In genomic region chr6:6386010-6386409, GRCh38 we compare ENCODE assay signal across 23 cellular contexts.
DNase-seq lines count a peak whose midpoint lies in the region; TF ChIP-seq lines count a peak whose summit lies in the region.
"Had no signal": no experiment of that assay in that cellular context is flagged by ENCODE, and none has a peak within 500 bp of the region (broad histone marks: within the 10 kb centered on the region; RNA-seq: fewer than 3 reads in every experiment).

No MANE protein-coding gene starts in this region.

- TF ChIP-seq POLR2A in breast epithelium (IDR thresholded peaks at IDR 0.05), result no peak
- no peak for TF ChIP-seq POLR2A in testis (IDR thresholded peaks at IDR 0.05)

- 56% methylated on average over 3 of the region's 4 CpGs for WGBS in mesenchymal stem cell
- 83 to 85% methylated on average over 4 of the region's 4 CpGs for WGBS in testis, 2 donors

- no peak overlapping the region for H2BK120ac ChIP-seq in mesenchymal stem cell (ENCODE audit: low read depth, low read length)

- H2BK5ac ChIP-seq in mesenchymal stem cell (ENCODE audit: low read depth, low read length, poor library complexity, severe bottlenecking), result no peak overlapping the region

- no peak overlapping the region for H3K27ac Mint-ChIP-seq in MCF 10A (ENCODE audit: low read depth, unreplicated experiment)
- H3K27ac Mint-ChIP-seq: activated naive CD4-positive, alpha-beta T cell treated with anti-CD3 and anti-CD28 coated beads for 36 hours; HFFc6 had no signal

- no peak overlapping the region for H4K8ac ChIP-seq in mesenchymal stem cell (ENCODE audit: low read length)

- no peak overlapping the region for H3K4me2 ChIP-seq in mesenchymal stem cell (ENCODE audit: low read length, poor library complexity, severe bottlenecking)

- POLR2A ChIA-PET in MCF 10A (lab: Yijun Ruan, JAX), result interaction anchor here (0.7 kb wide), 1 partner anchor 9 kb away, joined by 3 read pairs; no protein-coding TSS in a partner anchor

- H3K9me3 ChIP-seq in breast epithelium (no peaks in the 10 kb centered on the region), mesenchymal stem cell (ENCODE audit: control insufficient read depth, low read length) (no peaks in the 10 kb centered on the region), testis (no peaks in the 10 kb centered on the region)
- H3K9me3 ChIP-seq: BE2C, pancreas had no signal

- H3K27ac ChIP-seq in breast epithelium (no peak overlapping the region), mesenchymal stem cell (ENCODE audit: low read length, poor library complexity, severe bottlenecking) (no peak overlapping the region), testis (no peak overlapping the region)
- H3K27ac ChIP-seq: 22Rv1, pancreas had no signal

- H3K4me3 ChIP-seq in breast epithelium, result no peak overlapping the region
- H3K4me3 ChIP-seq in astrocyte of the spinal cord (ENCODE audit: low read depth, low read length), result no peak overlapping the region
- no peak overlapping the region for H3K4me3 ChIP-seq in mesenchymal stem cell (ENCODE audit: insufficient read depth in 1 of 2, low read depth in 1 of 2, low read length in 2 of 2)
- H3K4me3 ChIP-seq in testis, result no peak overlapping the region
- H3K4me3 ChIP-seq: lung, pancreas had no signal

- no peak overlapping the region for H2AK5ac ChIP-seq in mesenchymal stem cell (ENCODE audit: low read length, severe bottlenecking)

- CTCF ChIA-PET in MCF 10A (lab: Yijun Ruan, JAX), result interaction anchor here (0.5 to 0.7 kb wide), 3 partner anchors 9 to 212 kb away, joined by 3 read pairs; no protein-coding TSS in a partner anchor

- BruUV-seq in MCF 10A (replicated peaks; lab: Mats Ljungman, UMichigan), result no TSS peak

- H2BK15ac ChIP-seq in mesenchymal stem cell (ENCODE audit: low read depth, poor library complexity, severe bottlenecking), result no peak overlapping the region

- no peak overlapping the region for H2BK12ac ChIP-seq in mesenchymal stem cell (ENCODE audit: low read length in 2 of 2)

- DNase-seq in MCF 10A (ENCODE audit: unreplicated experiment), result peak; percentile 73
- no peak for DNase-seq in breast epithelium (ENCODE audit: low spot score in 2 of 2)
- DNase-seq in NOMO-1 treated with dmso at 0.1 percent for 144 hours (lab: John Stamatoyannopoulos, UW; ENCODE audit: unreplicated experiment), result peak; percentile 42
- DNase-seq in astrocyte of the spinal cord (ENCODE audit: low read depth, low spot score), result peak; percentile 13
- peak; percentile 56 for DNase-seq in pons (ENCODE audit: low spot score)
- DNase-seq in RPMI8226, result no peak
- DNase-seq in mesenchymal stem cell, result no peak
- no peak for DNase-seq in testis
- DNase-seq: activated CD4-positive, alpha-beta T cell treated with anti-CD3 and anti-CD28 coated beads, Interleukin-2, amount 50 U/mL, for 48 hours; activated naive CD4-positive, alpha-beta T cell treated with anti-CD3 and anti-CD28 coated beads for 36 hours; activated T-cell treated with anti-CD3 and anti-CD28 coated beads, Interleukin-2, amount 50 U/mL, for 1 hour; BE2C; Calu3; HFFc6; naive B cell; NCI-H1417; NCI-H2171; NCI-H748 treated with DMSO at 0.1 percent for 48 hours; pancreas; stimulated activated CD4-positive, alpha-beta T cell treated with anti-CD3 and anti-CD28 coated beads, Interleukin-4, amount 100 ng/mL, for 4 hours; T-helper 2 cell had no signal

- H3K9ac ChIP-seq in mesenchymal stem cell (ENCODE audit: low read length), result no peak overlapping the region

- no peaks in the 10 kb centered on the region for H3K9me3 Mint-ChIP-seq in MCF 10A (ENCODE audit: unreplicated experiment)
- H3K9me3 Mint-ChIP-seq: activated naive CD4-positive, alpha-beta T cell treated with anti-CD3 and anti-CD28 coated beads for 36 hours; naive B cell had no signal

- no peak overlapping the region for H3K18ac ChIP-seq in mesenchymal stem cell (ENCODE audit: low read depth in 1 of 2, low read length in 2 of 2)

- H3K79me1 ChIP-seq in mesenchymal stem cell (replicated peaks; ENCODE audit: low read length, poor library complexity, severe bottlenecking), result no peaks in the 10 kb centered on the region

- H3K4me1 ChIP-seq in breast epithelium (no peaks in the 10 kb centered on the region), mesenchymal stem cell (ENCODE audit: control insufficient read depth, insufficient read depth, low read depth, low read length) (no peaks in the 10 kb centered on the region), testis (no peaks in the 10 kb centered on the region)
- H3K4me1 ChIP-seq: BE2C, pancreas had no signal

- H3K4me3 Mint-ChIP-seq in MCF 10A (ENCODE audit: unreplicated experiment), result no peak overlapping the region
- H3K4me3 Mint-ChIP-seq: activated naive CD4-positive, alpha-beta T cell treated with anti-CD3 and anti-CD28 coated beads for 36 hours; HFFc6; naive B cell had no signal

- no peak overlapping the region for H2AFZ ChIP-seq in mesenchymal stem cell (ENCODE audit: low read depth, low read length)

- no peak for TF ChIP-seq CTCF in MCF 10A (IDR thresholded peaks at IDR 0.05; ENCODE audit: unreplicated experiment)
- no peak for TF ChIP-seq CTCF in breast epithelium (IDR thresholded peaks at IDR 0.05)
- TF ChIP-seq CTCF in astrocyte of the spinal cord (IDR thresholded peaks at IDR 0.05; ENCODE audit: low read depth, low read length), result no peak
- TF ChIP-seq CTCF in testis (IDR thresholded peaks at IDR 0.05), result no peak

- H3K36me3 ChIP-seq in breast epithelium, result no peaks in the 10 kb centered on the region
- no peaks in the 10 kb centered on the region for H3K36me3 ChIP-seq in mesenchymal stem cell (ENCODE audit: control insufficient read depth in 1 of 2, insufficient read depth in 2 of 2, low read depth in 1 of 2, low read length in 2 of 2)
- H3K36me3 ChIP-seq in testis (ENCODE audit: low read depth, missing control alignments), result no peaks in the 10 kb centered on the region
- H3K36me3 ChIP-seq: BE2C, pancreas had no signal

- no peak overlapping the region for H4K91ac ChIP-seq in mesenchymal stem cell (ENCODE audit: low read length)

- H3K4me1 Mint-ChIP-seq in MCF 10A (ENCODE audit: insufficient read depth, unreplicated experiment), result no peaks in the 10 kb centered on the region

- no peaks in the 10 kb centered on the region for H3K36me3 Mint-ChIP-seq in MCF 10A (ENCODE audit: insufficient read depth, unreplicated experiment)

- H3K27me3 Mint-ChIP-seq in MCF 10A (ENCODE audit: insufficient read depth, unreplicated experiment), result no peaks in the 10 kb centered on the region

- in situ Hi-C loops in astrocyte of the spinal cord (cut with HindIII; ENCODE audit: low sequenced_read_pairs), result no loop called here

- no peak overlapping the region for H3K23ac ChIP-seq in mesenchymal stem cell (ENCODE audit: low read length in 2 of 2)

- intact Hi-C loops in MCF 10A (cut with micrococcal nuclease) (no loop called here), breast epithelium (cut with DNase I; ENCODE audit: low total_unique reads) (no loop called here), testis (cut with DNase I; ENCODE audit: low total_unique reads) (no loop called here)

- H3K4ac ChIP-seq in mesenchymal stem cell (ENCODE audit: low read depth in 1 of 2, low read length in 2 of 2), result no peak overlapping the region

- H3K14ac ChIP-seq in mesenchymal stem cell (ENCODE audit: low read length in 2 of 2), result no peak overlapping the region

- no peaks in the 10 kb centered on the region for H3K27me3 ChIP-seq in breast epithelium
- no peaks in the 10 kb centered on the region for H3K27me3 ChIP-seq in mesenchymal stem cell (ENCODE audit: control insufficient read depth in 1 of 2, insufficient read depth in 1 of 2, low read length in 2 of 2)
- no peaks in the 10 kb centered on the region for H3K27me3 ChIP-seq in testis
- H3K27me3 ChIP-seq: BE2C, pancreas had no signal

Comparison
In these comparisons a context has a peak if more than half of its experiments do, and no peak if none do; other contexts are left out.
1. DNase-seq: peak in MCF 10A (single experiment), NOMO-1 treated with dmso at 0.1 percent for 144 hours (single experiment), astrocyte of the spinal cord (single experiment) and pons (single experiment); none in breast epithelium (0 of 2), RPMI8226 (single experiment), mesenchymal stem cell (single experiment) and testis (single experiment).